ENCODE assay signal across 8 cellular contexts in the genomic region with DNA sequence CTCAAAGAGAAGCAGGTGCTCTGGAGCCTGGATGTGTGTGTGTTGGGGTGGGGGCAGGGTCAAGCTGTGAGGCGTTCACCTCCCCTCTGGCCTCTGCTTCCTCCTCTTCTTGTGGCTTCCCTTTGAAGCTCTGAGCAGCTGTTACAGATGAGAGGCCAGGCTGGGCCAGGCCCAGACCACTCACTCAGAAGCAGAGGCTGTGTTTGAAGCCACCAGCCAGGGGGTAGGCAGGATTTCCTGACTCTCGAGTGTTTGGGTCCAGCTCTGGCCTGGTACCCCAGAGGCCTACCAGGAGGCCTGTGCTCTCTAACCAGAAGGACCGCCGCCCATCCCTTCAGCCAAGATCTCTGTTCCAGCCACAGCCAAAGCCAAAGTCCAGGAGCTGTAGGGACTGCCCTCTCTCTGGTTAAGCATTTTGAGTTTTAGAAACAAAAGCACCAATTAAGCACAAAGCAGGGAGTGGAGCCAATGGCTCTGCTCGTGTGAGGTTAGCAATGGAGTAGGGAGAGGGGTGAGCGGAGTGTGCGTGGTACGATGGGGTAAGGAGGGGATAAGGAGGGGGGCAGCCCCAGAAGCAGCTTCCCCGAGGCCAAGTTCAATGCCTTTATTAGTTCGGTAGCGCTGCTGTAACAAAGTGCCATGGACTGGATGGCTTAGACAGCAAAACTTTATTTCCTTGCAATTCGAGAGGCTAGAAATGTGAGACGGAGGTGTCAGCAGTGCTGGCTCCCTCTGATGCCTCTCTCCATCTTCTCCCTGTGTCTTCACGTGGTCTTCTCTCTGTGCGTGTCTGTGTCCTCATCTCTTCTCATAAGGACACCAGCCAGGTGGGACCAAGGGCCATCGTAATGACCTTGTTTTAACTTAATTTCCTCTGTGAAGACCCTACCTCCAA. TPM values are rescaled to one million over a fixed set of nuclear protein-coding genes. Genes with fewer than 3 reads are reported as not detected.
DNase-seq lines count a peak whose midpoint lies in the region; ATAC-seq, FAIRE-seq and TF ChIP-seq lines count a peak whose summit lies in the region.

No MANE protein-coding gene starts in this region.

- DNase-seq in CD14-positive monocyte (ENCODE audit: low spot score) (no peak), MM.1S (peak; percentile 76), NCI-H2029 treated with DMSO at 0.1 percent for 48 hours (lab: John Stamatoyannopoulos, UW) (no peak), kidney (no peak), omental fat pad (ENCODE audit: low spot score) (no peak)

- H3K4me3 ChIP-seq in MM.1S (ENCODE audit: low read length) (no peak overlapping the region), gastroesophageal sphincter (no peak overlapping the region), kidney (ENCODE audit: low read length in 2 of 2) (no peak overlapping the region)

- no peaks in the 10 kb centered on the region for H3F3A ChIP-seq in MM.1S (ENCODE audit: insufficient read depth, low read length)

- ATAC-seq in GM21360 (IDR thresholded peaks at IDR 0.05; ENCODE audit: unreplicated experiment) (peak; percentile 58), gastroesophageal sphincter (peak; percentile 42), HG03520 (IDR thresholded peaks at IDR 0.05; ENCODE audit: unreplicated experiment) (no peak), omental fat pad (ENCODE audit: low FRiP score) (no peak)

- TF ChIP-seq CTCF in CD14-positive monocyte (IDR thresholded peaks at IDR 0.05) (no peak), MM.1S (IDR thresholded peaks at IDR 0.05; ENCODE audit: low read length) (no peak), gastroesophageal sphincter (IDR thresholded peaks at IDR 0.05) (no peak), kidney (IDR thresholded peaks at IDR 0.05; ENCODE audit: borderline replicate concordance, extremely low read depth, insufficient read depth) (no peak), omental fat pad (IDR thresholded peaks at IDR 0.05) (no peak)

- no peak overlapping the region for H2AFZ ChIP-seq in MM.1S (ENCODE audit: low read length)

- intact Hi-C loops in CD14-positive monocyte (cut with micrococcal nuclease) (no loop called here), kidney (cut with DNase I) (no loop called here)

- no peak overlapping the region for H3K4me2 ChIP-seq in MM.1S (ENCODE audit: low read depth, low read length)

- TF ChIP-seq POLR2A in gastroesophageal sphincter (IDR thresholded peaks at IDR 0.05): no peak

- H3K27me3 ChIP-seq in MM.1S (replicated peaks; ENCODE audit: insufficient read depth, low read length): no peaks in the 10 kb centered on the region
- H3K27me3 ChIP-seq in gastroesophageal sphincter: no peaks in the 10 kb centered on the region

- H3K4me1 ChIP-seq in MM.1S (ENCODE audit: low read length) (0 out of 2 replicates have a peak, but pooled peaks cover 9% of the 10 kb centered on the region), gastroesophageal sphincter (peaks cover 0 to 75% (median 9%) of the 10 kb centered on the region in 3 donors), kidney (ENCODE audit: control insufficient read depth in 1 of 2, insufficient read depth in 1 of 2, low read depth in 1 of 2, low read length in 2 of 2) (peaks cover 3 to 11% of the 10 kb centered on the region in 2 donors)

- peaks cover 0 to 1% (median 1%) of the 10 kb centered on the region in 3 donors for H3K27me3 Mint-ChIP-seq in CD14-positive monocyte (ENCODE audit: low read depth in 3 of 3)

- H3K9me3 Mint-ChIP-seq in CD14-positive monocyte: no peaks in the 10 kb centered on the region

- H3K4me3 Mint-ChIP-seq in CD14-positive monocyte: peak overlapping the region in 1 of 2 donors; percentile 74

- no peak for FAIRE-seq in kidney (lab: Jason Lieb, UNC)

- H3K9me3 ChIP-seq in MM.1S (replicated peaks; ENCODE audit: insufficient read depth, low read length): no peaks in the 10 kb centered on the region
- no peaks in the 10 kb centered on the region for H3K9me3 ChIP-seq in gastroesophageal sphincter
- H3K9me3 ChIP-seq in kidney (ENCODE audit: control insufficient read depth in 1 of 2, low read length in 2 of 2): no peaks in the 10 kb centered on the region

- no peak for TF ChIP-seq EP300 in gastroesophageal sphincter (IDR thresholded peaks at IDR 0.05)

- H3K36me3 ChIP-seq in MM.1S (replicated peaks; ENCODE audit: insufficient read depth, low read length) (no peaks in the 10 kb centered on the region), gastroesophageal sphincter (no peaks in the 10 kb centered on the region), kidney (ENCODE audit: control insufficient read depth in 1 of 2, insufficient read depth in 2 of 2, low read length in 2 of 2) (no peaks in the 10 kb centered on the region)

- H3K4me1 Mint-ChIP-seq in CD14-positive monocyte: peaks cover 93% of the 10 kb centered on the region

- no peaks in the 10 kb centered on the region for H3K9me2 ChIP-seq in MM.1S (replicated peaks; ENCODE audit: insufficient read depth, low read length)

- WGBS in gastroesophageal sphincter (ENCODE audit: low coverage in 1 of 2), 2 donors: 66 to 74% methylated on average over 8 to 11 of the region's 16 CpGs

- peaks cover 43 to 66% of the 10 kb centered on the region in 2 donors for H3K36me3 Mint-ChIP-seq in CD14-positive monocyte

- H3K27ac ChIP-seq in MM.1S (ENCODE audit: low read length) (no peak overlapping the region), gastroesophageal sphincter (peak overlapping the region in 2 of 4 donors; percentile 38 to 64), kidney (ENCODE audit: low read depth in 2 of 2, low read length in 2 of 2) (no peak overlapping the region)

- H4K20me1 ChIP-seq in MM.1S (ENCODE audit: insufficient read depth, low read length): no peaks in the 10 kb centered on the region

- peaks cover 72% of the 10 kb centered on the region for H3K79me2 ChIP-seq in MM.1S (ENCODE audit: low read length)

- no peak overlapping the region for H3K9ac ChIP-seq in MM.1S (ENCODE audit: low read length)
- no peak overlapping the region for H3K9ac ChIP-seq in kidney (ENCODE audit: low read length in 2 of 2)

- peak overlapping the region; percentile 80 to 95 (median 88) for H3K27ac Mint-ChIP-seq in CD14-positive monocyte

RNA-seq across cellular contexts. Expression of gene RCSD1, which starts 20.5 kb away (rescaled TPM):
- polyA plus RNA-seq in CD14-positive monocyte (100 to 1,000 TPM; 216 to 218 TPM), kidney (ENCODE audit: insufficient read depth, low read depth, low replicate concordance) (3.9 TPM)
- total RNA-seq in gastroesophageal sphincter (10 to 100 TPM; 14.5 to 20.6 (median 17.3) TPM), kidney (18.3 TPM), omental fat pad (10 to 100 TPM; 11.3 to 37.5 (median 16.2) TPM)

Comparison
In these comparisons a context has a peak if more than half of its experiments do, and no peak if none do; other contexts are left out.
1. ATAC-seq: peak in GM21360 (single experiment) and gastroesophageal sphincter (single experiment); none in HG03520 (single experiment) and omental fat pad (single experiment).